8 cellular contexts compared by ENCODE assay signal in genomic region chr14:99683619-99684355, GRCh38. TPM values are rescaled to one million over a fixed set of nuclear protein-coding genes. Genes with fewer than 3 reads are reported as not detected.
A peak's percentile ranks its signal among the peaks of the same experiment; 100 is the strongest.
DNase-seq lines count a peak whose midpoint lies in the region; ATAC-seq and TF ChIP-seq lines count a peak whose summit lies in the region.

Gene CYP46A1 (plus strand): TSS chr14:99684298. CDS start chr14:99684418, 120 bp downstream.

- TF ChIP-seq POLR2A in GM19193 (IDR thresholded peaks at IDR 0.05; ENCODE audit: extremely low read depth, insufficient read depth, insufficient read length) = peak; percentile 58

- DNase-seq in Ammon's horn (ENCODE audit: low spot score) (peak; percentile 100), NCI-H460 (ENCODE audit: extremely low read depth, low read depth) (peak; percentile 99), cerebellum (ENCODE audit: low spot score) (peak; percentile 100), kidney glomerular epithelial cell (lab: John Stamatoyannopoulos, UW) (peak; percentile 98)
- peak; percentile 99 for DNase-seq in activated CD4-positive, alpha-beta T cell treated with anti-CD3 and anti-CD28 coated beads for 1 hour
- DNase-seq in stimulated activated CD4-positive, alpha-beta T cell treated with anti-CD3 and anti-CD28 coated beads, Interleukin-15, amount 100 ng/mL, for 48 hours (ENCODE audit: low read depth in 2 of 2) = peak; percentile 99 to 100

- ATAC-seq in HG03432 (IDR thresholded peaks at IDR 0.05; ENCODE audit: unreplicated experiment) = peak; percentile 94

RNA-seq across cellular contexts. Expression of gene CYP46A1, which starts in this region (rescaled TPM):
- 0.02 TPM in 1 of 2 replicates, not detected in the other for total RNA-seq in NCI-H460 (2014; rRNA removed; shearing (Covaris generic))
- not detected in 2 replicates for polyA plus RNA-seq in NCI-H460 (2014; cell fraction: nucleus; rRNA removed)
- 6.1 TPM for total RNA-seq in cerebellum

Comparison
In these comparisons a context has a peak if more than half of its experiments do, and no peak if none do; other contexts are left out.
1. Peak in every context shown above with its lines: DNase-seq and ATAC-seq.
2. Peak in DNase-seq in NCI-H460; RNA of the gene not detected or under 1 TPM.